20 cellular contexts compared by ENCODE assay signal in genomic region chrY:24613891-24614290, GRCh38. TPM values are rescaled to one million over a fixed set of nuclear protein-coding genes. Genes with fewer than 3 reads are reported as not detected.
"Had no signal": no experiment of that assay in that cellular context is flagged by ENCODE, and none has a peak within 500 bp of the region (broad histone marks: within the 10 kb centered on the region; RNA-seq: fewer than 3 reads in every experiment).

No MANE protein-coding gene starts in this region.

RNA-seq across cellular contexts. Expression of gene BPY2B, which starts 3.9 kb away (rescaled TPM):
- total RNA-seq: activated naive CD4-positive, alpha-beta T cell treated with anti-CD3 and anti-CD28 coated beads for 36 hours; activated naive CD4-positive, alpha-beta T cell treated with anti-CD3 and anti-CD28 coated beads, Interleukin-2, amount 50 U/mL, for 72 hours; activated naive CD8-positive, alpha-beta T cell treated with anti-CD3 and anti-CD28 coated beads for 36 hours; activated naive CD8-positive, alpha-beta T cell treated with anti-CD3 and anti-CD28 coated beads, Interleukin-2, amount 10 ng/mL, durations not matched to agents 7 days and 5 days; activated T-cell treated with anti-CD3 and anti-CD28 coated beads, Interleukin-2, amount 50 U/mL, for 4 hours; activated T-cell treated with anti-CD3 and anti-CD28 coated beads, Interleukin-2, amount 50 U/mL, for 72 hours; activated T-helper 1 cell treated with anti-CD3 and anti-CD28 coated beads, Interleukin-12 subunit alpha, Interleukin-12 subunit beta, Interleukin-2, Interleukin-4 antibody, amounts not matched to agents 30 ng/mL and 10 ng/mL and 1 ng/mL, durations not matched to agents 14 hours and 24 hours and 36 hours; activated T-helper 17 cell treated with anti-CD3 and anti-CD28 coated beads, Interleukin-2, amount 50 U/mL, for 72 hours; activated T-helper 2 cell treated with anti-CD3 and anti-CD28 coated beads, Interferon-gamma antibody, Interleukin-2, Interleukin-4, amounts not matched to agents 10 μg/mL and 5 μg/mL and 100 μg/mL, durations not matched to agents 14 hours and 24 hours and 36 hours; adrenal gland; aorta; ascending aorta; astrocyte; body of pancreas; breast epithelium; bronchial epithelial cell; cardiac muscle cell; cardiac septum; cerebellum; chondrocyte had no signal
